In genomic region chr5:95113489-95113888, GRCh38 we compare ENCODE assay signal across 15 cellular contexts.
DNase-seq lines count a peak whose midpoint lies in the region; ATAC-seq and TF ChIP-seq lines count a peak whose summit lies in the region.
"Had no signal": no experiment of that assay in that cellular context is flagged by ENCODE, and none has a peak within 500 bp of the region (broad histone marks: within the 10 kb centered on the region; RNA-seq: fewer than 3 reads in every experiment).

No MANE protein-coding gene starts in this region.

- H3K36me3 ChIP-seq in cardiac muscle cell (no peaks in the 10 kb centered on the region), heart right ventricle (no peaks in the 10 kb centered on the region), hepatocyte (replicated peaks; ENCODE audit: insufficient read depth, low read depth) (no peaks in the 10 kb centered on the region), upper lobe of right lung (no peaks in the 10 kb centered on the region)
- H3K36me3 ChIP-seq: tibial nerve had no signal

- H3K4me3 ChIP-seq in cardiac muscle cell (no peak overlapping the region), heart right ventricle (no peak overlapping the region), hepatocyte (no peak overlapping the region), upper lobe of right lung (no peak overlapping the region)
- H3K4me3 ChIP-seq: tibial nerve had no signal

- H3K9me3 ChIP-seq in cardiac muscle cell (ENCODE audit: low read depth) = no peaks in the 10 kb centered on the region
- peaks cover 0 to 24% (median 0%) of the 10 kb centered on the region in 11 donors for H3K9me3 ChIP-seq in heart right ventricle
- H3K9me3 ChIP-seq in hepatocyte (ENCODE audit: low read depth) = no peaks in the 10 kb centered on the region
- H3K9me3 ChIP-seq in upper lobe of right lung = no peaks in the 10 kb centered on the region

- ATAC-seq in heart right ventricle = no peak
- ATAC-seq in upper lobe of right lung = peak; percentile 47
- ATAC-seq: activated CD4-positive, CD25-positive, alpha-beta regulatory T cell treated with anti-CD3 and anti-CD28 coated beads, Interleukin-2, amount 50 U/mL, for 24 hours had no signal

- H3K4me2 ChIP-seq in hepatocyte = peak overlapping the region; percentile 28

- H3K27me3 ChIP-seq in cardiac muscle cell = peaks cover 2% of the 10 kb centered on the region
- H3K27me3 ChIP-seq in heart right ventricle = no peaks in the 10 kb centered on the region
- no peaks in the 10 kb centered on the region for H3K27me3 ChIP-seq in hepatocyte
- H3K27me3 ChIP-seq in upper lobe of right lung = no peaks in the 10 kb centered on the region
- H3K27me3 ChIP-seq: tibial nerve had no signal

- no peaks in the 10 kb centered on the region for H4K20me1 ChIP-seq in hepatocyte (ENCODE audit: insufficient read depth, poor library complexity, severe bottlenecking)

- intact Hi-C loops in heart right ventricle (cut with DNase I) (no loop called here), upper lobe of right lung (cut with DNase I) (no loop called here)

- no peaks in the 10 kb centered on the region for H3K79me2 ChIP-seq in hepatocyte

- H3K4me1 ChIP-seq in cardiac muscle cell (ENCODE audit: low read depth) (peaks cover 3% of the 10 kb centered on the region), heart right ventricle (no peaks in the 10 kb centered on the region), hepatocyte (ENCODE audit: insufficient read depth) (peaks cover 3% of the 10 kb centered on the region), upper lobe of right lung (no peaks in the 10 kb centered on the region)
- H3K4me1 ChIP-seq: tibial nerve had no signal

- no peaks in the 10 kb centered on the region for H3K9me2 ChIP-seq in hepatocyte (replicated peaks; ENCODE audit: insufficient read depth)

- TF ChIP-seq CTCF in cardiac muscle cell (IDR thresholded peaks at IDR 0.05; ENCODE audit: low read depth, low read length) (no peak), heart right ventricle (IDR thresholded peaks at IDR 0.05) (no peak), hepatocyte (IDR thresholded peaks at IDR 0.05; ENCODE audit: poor library complexity) (no peak), upper lobe of right lung (IDR thresholded peaks at IDR 0.05) (no peak)

- WGBS in heart right ventricle, 2 donors = 46 to 51% methylated on average over 4 of the region's 4 CpGs
- 39% methylated on average over 4 of the region's 4 CpGs for WGBS in hepatocyte (ENCODE audit: low lambda C conversion rate, missing lambda C conversion rate)

- H2AFZ ChIP-seq in hepatocyte = no peak overlapping the region

- peak overlapping the region; percentile 45 for H3K27ac ChIP-seq in cardiac muscle cell
- no peak overlapping the region for H3K27ac ChIP-seq in heart right ventricle
- H3K27ac ChIP-seq in hepatocyte = peak overlapping the region; percentile 44
- H3K27ac ChIP-seq in upper lobe of right lung = no peak overlapping the region
- H3K27ac ChIP-seq: tibial nerve had no signal

- DNase-seq in cardiac muscle cell (ENCODE audit: low read depth in 1 of 2, low spot score in 1 of 2) (peak; percentile 0 to 86), heart right ventricle (no peak), amniotic stem cell (lab: John Stamatoyannopoulos, UW) (peak; percentile 27), hepatocyte (ENCODE audit: low spot score) (peak; percentile 47), upper lobe of right lung (no peak), NCI-H2196 treated with DMSO at 0.1 percent for 48 hours (lab: John Stamatoyannopoulos, UW; ENCODE audit: unreplicated experiment) (no peak), occipital lobe (lab: John Stamatoyannopoulos, UW) (no peak), NCI-H1694 treated with DMSO at 0.1 percent for 48 hours (lab: John Stamatoyannopoulos, UW) (no peak)
- DNase-seq: activated naive CD8-positive, alpha-beta T cell treated with anti-CD3 and anti-CD28 coated beads for 36 hours; dermis blood vessel endothelial cell; naive B cell; NCI-H2171 treated with DMSO at 0.1 percent for 48 hours; SW 1271 had no signal

Comparison
In these comparisons a context has a peak if more than half of its experiments do, and no peak if none do; other contexts are left out.
1. DNase-seq: peak in cardiac muscle cell (2 of 2), amniotic stem cell (single experiment) and hepatocyte (single experiment); none in heart right ventricle (0 of 2), upper lobe of right lung (single experiment), NCI-H2196 treated with DMSO at 0.1 percent for 48 hours (single experiment), occipital lobe (single experiment) and NCI-H1694 treated with DMSO at 0.1 percent for 48 hours (single experiment).
2. H3K27ac ChIP-seq: peak in cardiac muscle cell (single experiment) and hepatocyte (single experiment); none in heart right ventricle (0 of 10) and upper lobe of right lung (single experiment).